8 cellular contexts compared by ENCODE assay signal in genomic region chr9:107283621-107284616, GRCh38. TPM values are rescaled to one million over a fixed set of nuclear protein-coding genes. Genes with fewer than 3 reads are reported as not detected.
A peak's percentile ranks its signal among the peaks of the same experiment; 100 is the strongest.
DNase-seq lines count a peak whose midpoint lies in the region; ATAC-seq and TF ChIP-seq lines count a peak whose summit lies in the region.

No MANE protein-coding gene starts in this region.

- H3K27me3 ChIP-seq in A673 (replicated peaks; ENCODE audit: insufficient read depth, low read depth, low read length, poor library complexity) (no peaks in the 10 kb centered on the region), layer of hippocampus (ENCODE audit: control insufficient read depth, insufficient read depth, low read length) (no peaks in the 10 kb centered on the region)

- TF ChIP-seq CTCF in A673 (conservative IDR thresholded peaks at IDR 0.05; ENCODE audit: low read depth, low read length) = no peak
- TF ChIP-seq CTCF in chondrocyte (IDR thresholded peaks at IDR 0.05) = no peak

- H3K4me3 ChIP-seq in A673 (ENCODE audit: low read depth, low read length, poor library complexity, severe bottlenecking) = peak overlapping the region; percentile 99

- H3K4me3 Mint-ChIP-seq in chondrocyte (ENCODE audit: unreplicated experiment) = peak overlapping the region; percentile 96

- DNase-seq in A673 (ENCODE audit: low spot score) (peak; percentile 65), NCI-H2171 (lab: John Stamatoyannopoulos, UW) (peak; percentile 63), chondrocyte (ENCODE audit: low spot score) (no peak)
- peak; percentile 29 for DNase-seq in activated CD4-positive, alpha-beta T cell treated with anti-CD3 and anti-CD28 coated beads for 1 hour
- DNase-seq in stimulated activated CD4-positive, alpha-beta T cell treated with anti-CD3 and anti-CD28 coated beads, Interleukin-1b, Interleukin-23, amount 100 ng/mL, for 48 hours = peak; percentile 67

- no peaks in the 10 kb centered on the region for H3K9me3 Mint-ChIP-seq in chondrocyte (ENCODE audit: low read depth)

- peak overlapping the region; percentile 95 for H3K27ac Mint-ChIP-seq in chondrocyte (ENCODE audit: unreplicated experiment)

- H3K27me3 Mint-ChIP-seq in chondrocyte (ENCODE audit: low read depth) = no peaks in the 10 kb centered on the region

- POLR2A ChIA-PET in A673 (lab: Charles Lee; ENCODE audit: low non-redundant PET) = interaction anchor here (0.6 kb wide), 2 partner anchors 21 to 952 kb away, joined by 3 read pairs; no protein-coding TSS in a partner anchor

- H3K4me1 ChIP-seq in A673 (ENCODE audit: insufficient read depth, low read length, poor library complexity, severe bottlenecking) = peaks cover 19% of the 10 kb centered on the region

- peak; percentile 19 for ATAC-seq in GM18520 (IDR thresholded peaks at IDR 0.05; ENCODE audit: unreplicated experiment)
- peak; percentile 41 for ATAC-seq in HG03045 (IDR thresholded peaks at IDR 0.05; ENCODE audit: unreplicated experiment)

- no peaks in the 10 kb centered on the region for H3K36me3 ChIP-seq in A673 (ENCODE audit: insufficient read depth, low read length, poor library complexity, severe bottlenecking)

- TSS peak; percentile 33 for BruUV-seq in A673 (replicated peaks; lab: Mats Ljungman, UMichigan)

- H3K27ac ChIP-seq in A673 (ENCODE audit: low read depth, low read length, poor library complexity, severe bottlenecking) (peak overlapping the region; percentile 99), layer of hippocampus (ENCODE audit: low read depth, low read length) (peak overlapping the region; percentile 98)

- peaks cover 55% of the 10 kb centered on the region for H3K4me1 Mint-ChIP-seq in chondrocyte (ENCODE audit: low read depth)

- CTCF ChIA-PET in A673 (lab: Charles Lee) = interaction anchor here (0.6 to 0.7 kb wide), 2 partner anchors 145 to 224 kb away, joined by 3 to 4 read pairs; no protein-coding TSS in a partner anchor

- intact Hi-C loops in A673 (cut with micrococcal nuclease; ENCODE audit: unreplicated experiment) = loop anchor here (2.0 kb wide), 1 partner anchor 15 kb away; no protein-coding TSS in a partner anchor

- no peaks in the 10 kb centered on the region for H3K9me3 ChIP-seq in A673 (ENCODE audit: low read depth, low read length, poor library complexity, severe bottlenecking)

- no peaks in the 10 kb centered on the region for H3K36me3 Mint-ChIP-seq in chondrocyte (ENCODE audit: low read depth)

RNA-seq across cellular contexts. Expression of gene RAD23B, which starts 0.8 kb away (rescaled TPM):
- 146 and 151 TPM in 2 replicates for total RNA-seq in A673 (2021)
- total RNA-seq in chondrocyte = 114 to 127 TPM (median 124 TPM) in 3 replicates
